23 cellular contexts compared by ENCODE assay signal in genomic region chr9:115671911-115672310, GRCh38.
DNase-seq lines count a peak whose midpoint lies in the region; ATAC-seq, FAIRE-seq and TF ChIP-seq lines count a peak whose summit lies in the region.
"Had no signal": no experiment of that assay in that cellular context is flagged by ENCODE, and none has a peak within 500 bp of the region (broad histone marks: within the 10 kb centered on the region; RNA-seq: fewer than 3 reads in every experiment).

No MANE protein-coding gene starts in this region.

- TF ChIP-seq CTCF in AG10803 (conservative IDR thresholded peaks at IDR 0.05; ENCODE audit: low read length) (no peak), coronary artery (IDR thresholded peaks at IDR 0.05) (no peak), osteoblast (IDR thresholded peaks at IDR 0.05; ENCODE audit: extremely low read depth, low read depth, low read length) (no peak)

- no peaks in the 10 kb centered on the region for H3K79me2 ChIP-seq in osteoblast (ENCODE audit: insufficient read depth, low read length)

- peaks cover 50% of the 10 kb centered on the region for H3K4me1 ChIP-seq in osteoblast (ENCODE audit: insufficient read depth, low read length)
- H3K4me1 ChIP-seq: body of pancreas, prostate gland, spleen had no signal

- intact Hi-C loops in posterior cingulate gyrus (cut with DNase I): no loop called here

- H3K36me3 ChIP-seq in osteoblast (ENCODE audit: insufficient read depth, low read length): no peaks in the 10 kb centered on the region
- H3K36me3 ChIP-seq: prostate gland, spleen had no signal

- H3K9me3 ChIP-seq in osteoblast (ENCODE audit: low read depth, low read length): no peaks in the 10 kb centered on the region
- H3K9me3 ChIP-seq: body of pancreas, prostate gland had no signal

- FAIRE-seq in RCC 7860 (lab: Jason Lieb, UNC): no peak
- FAIRE-seq: GM18507, kidney had no signal

- peak overlapping the region; percentile 70 for H3K4me2 ChIP-seq in osteoblast (ENCODE audit: insufficient read depth, low read length)
- H3K4me2 ChIP-seq: GM23338 had no signal

- no peaks in the 10 kb centered on the region for H3K27me3 ChIP-seq in osteoblast (ENCODE audit: insufficient read depth, low read length)
- H3K27me3 ChIP-seq: body of pancreas, spleen had no signal

- no peak overlapping the region for H2AFZ ChIP-seq in osteoblast (ENCODE audit: low read length)
- H2AFZ ChIP-seq: GM23338 had no signal

- ATAC-seq in HG03175 (IDR thresholded peaks at IDR 0.05; ENCODE audit: unreplicated experiment): no peak
- no peak for ATAC-seq in GM21528 (IDR thresholded peaks at IDR 0.05; ENCODE audit: low FRiP score, unreplicated experiment)
- ATAC-seq: activated T-cell treated with anti-CD3 and anti-CD28 coated beads, Interleukin-2, amount 50 U/mL, for 72 hours; CD8-positive, alpha-beta T cell; GM23338 had no signal

- H3K4me3 ChIP-seq in AG10803 (ENCODE audit: low read length) (no peak overlapping the region), coronary artery (no peak overlapping the region), osteoblast (ENCODE audit: insufficient read depth, low read length) (no peak overlapping the region)
- H3K4me3 ChIP-seq: body of pancreas, GM23338, prostate gland, spleen had no signal

- DNase-seq in AG10803 (ENCODE audit: low read depth) (peak; percentile 58), RCC 7860 (ENCODE audit: low spot score) (peak; percentile 62), coronary artery (ENCODE audit: low spot score) (no peak), osteoblast (ENCODE audit: insufficient read length, low spot score, missing footprints) (no peak), posterior cingulate gyrus (no peak), kidney glomerular epithelial cell (lab: John Stamatoyannopoulos, UW) (no peak)
- DNase-seq: activated CD4-positive, alpha-beta T cell treated with anti-CD3 and anti-CD28 coated beads for 1 hour; activated CD8-positive, alpha-beta memory T cell treated with anti-CD3 and anti-CD28 coated beads for 24 hours; activated naive CD4-positive, alpha-beta T cell treated with anti-CD3 and anti-CD28 coated beads, Interleukin-2, amount 50 U/mL, for 16 hours; activated T-cell treated with anti-CD3 and anti-CD28 coated beads, Interleukin-2, amount 50 U/mL, for 72 hours; body of pancreas; CD8-positive, alpha-beta T cell; cortex of kidney; DMS79 treated with DMSO at 0.1 percent for 48 hours; hippocampal formation; kidney; NCI-H524; spleen had no signal

- H3K27ac ChIP-seq in coronary artery (peak overlapping the region; percentile 45 to 69), osteoblast (ENCODE audit: low read depth, low read length) (peak overlapping the region; percentile 99)
- H3K27ac ChIP-seq: prostate gland, spleen had no signal

- H4K20me1 ChIP-seq in osteoblast (ENCODE audit: insufficient read depth, low read length): no peaks in the 10 kb centered on the region

Comparison
In these comparisons a context has a peak if more than half of its experiments do, and no peak if none do; other contexts are left out.
1. DNase-seq: peak in AG10803 (single experiment) and RCC 7860 (single experiment); none in coronary artery (single experiment), osteoblast (single experiment), posterior cingulate gyrus (0 of 10) and kidney glomerular epithelial cell (single experiment).